In the genomic region with DNA sequence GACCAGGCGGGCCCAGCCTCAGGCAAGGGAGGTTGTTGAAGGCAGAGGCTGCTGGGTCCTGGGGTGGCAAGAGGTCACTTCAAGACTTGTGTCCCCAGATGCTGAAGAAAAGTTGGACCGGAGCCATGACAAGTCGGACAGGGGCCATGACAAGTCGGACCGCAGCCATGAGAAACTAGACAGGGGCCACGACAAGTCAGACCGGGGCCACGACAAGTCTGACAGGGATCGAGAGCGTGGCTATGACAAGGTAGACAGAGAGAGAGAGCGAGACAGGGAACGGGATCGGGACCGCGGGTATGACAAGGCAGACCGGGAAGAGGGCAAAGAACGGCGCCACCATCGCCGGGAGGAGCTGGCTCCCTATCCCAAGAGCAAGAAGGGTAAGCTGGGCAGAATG, we compare ENCODE assay signal across 1 cellular context.
A peak's percentile ranks its signal among the peaks of the same experiment; 100 is the strongest.
TF ChIP-seq lines count a peak whose summit lies in the region.

No MANE protein-coding gene starts in this region.

TF ChIP-seq in HepG2, 621 proteins besides CTCF, POLR2A, EP300 and RAD21:
- TF ChIP-seq AGO2 (optimal IDR thresholded peaks at IDR 0.05; ENCODE audit: low read depth, low read length) (peak; percentile 33), GTF3A (CRISPR knock-in tag; conservative IDR thresholded peaks at IDR 0.05) (no peak)
